Comparison of ENCODE assay signal across 19 cellular contexts in the genomic region with DNA sequence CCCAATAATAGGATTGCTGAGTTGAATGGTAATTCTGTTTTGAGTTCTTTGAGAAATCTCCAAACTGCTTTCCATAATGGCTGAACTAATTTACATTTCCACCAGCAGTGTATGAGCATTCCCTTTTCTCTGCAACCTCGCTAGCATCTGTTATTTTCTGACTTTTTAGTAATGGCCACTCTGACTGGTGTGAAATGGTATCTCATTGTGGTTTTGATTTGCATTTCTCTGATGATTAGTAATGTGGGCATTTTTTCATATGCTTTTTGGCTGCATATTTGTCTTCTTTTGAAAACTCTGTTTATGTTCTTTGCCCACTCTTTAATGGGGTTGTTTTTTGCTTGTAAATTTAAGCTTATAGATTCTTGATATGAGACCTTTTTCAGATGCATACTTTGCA.
"Had no signal": no experiment of that assay in that cellular context is flagged by ENCODE, and none has a peak within 500 bp of the region (broad histone marks: within the 10 kb centered on the region; RNA-seq: fewer than 3 reads in every experiment).

No MANE protein-coding gene starts in this region.

- H3K4me3 Mint-ChIP-seq: activated naive CD4-positive, alpha-beta T cell treated with anti-CD3 and anti-CD28 coated beads, Interleukin-2, amount 10 ng/mL, durations not matched to agents 7 days and 5 days had no signal

- H3K27ac ChIP-seq: gastrocnemius medialis, lower lobe of right lung, prostate gland, testis had no signal

- H3K4me1 ChIP-seq: gastrocnemius medialis, prostate gland had no signal

- H3K4me2 ChIP-seq: smooth muscle cell had no signal

- H3K9me3 ChIP-seq: gastrocnemius medialis, lower lobe of right lung, prostate gland, testis, upper lobe of left lung had no signal

- H3K27ac Mint-ChIP-seq: activated naive CD4-positive, alpha-beta T cell treated with anti-CD3 and anti-CD28 coated beads, Interleukin-2, amount 10 ng/mL, durations not matched to agents 7 days and 5 days; stimulated activated naive CD8-positive, alpha-beta T cell treated with anti-CD3 and anti-CD28 coated beads, Interleukin-15, amount 100 ng/mL, for 72 hours had no signal

- H3K27me3 Mint-ChIP-seq: stimulated activated naive CD8-positive, alpha-beta T cell treated with anti-CD3 and anti-CD28 coated beads, Interleukin-15, amount 100 ng/mL, for 72 hours had no signal

- DNase-seq: activated CD4-positive, alpha-beta T cell treated with anti-CD3 and anti-CD28 coated beads for 1 hour; activated CD4-positive, alpha-beta T cell treated with anti-CD3 and anti-CD28 coated beads, Interleukin-2, amount 50 U/mL, for 4 hours; activated naive CD4-positive, alpha-beta T cell treated with anti-CD3 and anti-CD28 coated beads, Interleukin-2, amount 10 ng/mL, durations not matched to agents 7 days and 5 days; activated T-cell treated with anti-CD3 and anti-CD28 coated beads, Interleukin-2, amount 50 U/mL, for 1 hour; central memory CD4-positive, alpha-beta T cell; cortex of kidney; effector CD4-positive, alpha-beta T cell; esophagus squamous epithelium; gastrocnemius medialis; heart right ventricle; left cardiac atrium; lower lobe of right lung; right cardiac atrium; stimulated activated naive CD8-positive, alpha-beta T cell treated with anti-CD3 and anti-CD28 coated beads, Interleukin-15, amount 100 ng/mL, for 72 hours; T-helper 1 cell; testis; upper lobe of left lung had no signal

- H3K36me3 Mint-ChIP-seq: activated naive CD4-positive, alpha-beta T cell treated with anti-CD3 and anti-CD28 coated beads, Interleukin-2, amount 10 ng/mL, durations not matched to agents 7 days and 5 days had no signal

- ATAC-seq: gastrocnemius medialis, heart right ventricle, left cardiac atrium, lower lobe of right lung, right cardiac atrium had no signal

- H3K27me3 ChIP-seq: esophagus squamous epithelium, gastrocnemius medialis, testis, upper lobe of left lung had no signal

- H3K36me3 ChIP-seq: esophagus squamous epithelium, gastrocnemius medialis, heart right ventricle, lower lobe of right lung, prostate gland, upper lobe of left lung had no signal

- H3K4me3 ChIP-seq: esophagus squamous epithelium, gastrocnemius medialis, heart right ventricle, lower lobe of right lung, prostate gland, smooth muscle cell, testis, upper lobe of left lung had no signal
